10 cellular contexts compared by ENCODE assay signal in genomic region chr11:18010977-18011586, GRCh38. TPM values are rescaled to one million over a fixed set of nuclear protein-coding genes. Genes with fewer than 3 reads are reported as not detected.
DNase-seq lines count a peak whose midpoint lies in the region; FAIRE-seq and TF ChIP-seq lines count a peak whose summit lies in the region.
"Had no signal": no experiment of that assay in that cellular context is flagged by ENCODE, and none has a peak within 500 bp of the region (broad histone marks: within the 10 kb centered on the region; RNA-seq: fewer than 3 reads in every experiment).

No MANE protein-coding gene starts in this region.

- intact Hi-C loops in activated CD4-positive, alpha-beta T cell treated with anti-CD3 and anti-CD28 coated beads, Interleukin-2, amount 10 ng/mL, durations not matched to agents 24 days and 14 days (cut with micrococcal nuclease), result loop anchor here (2.0 to 10.0 kb wide), 4 partner anchors 18 to 736 kb away; partner anchors contain the start of gene NUCB2
- intact Hi-C loops in mammary epithelial cell (cut with micrococcal nuclease), result loop anchor here (5.0 kb wide), 1 partner anchor 96 kb away; the partner anchor contains the start of gene SAAL1
- intact Hi-C loops in uterus (cut with DNase I; ENCODE audit: low total_unique reads), result no loop called here

- H3K27me3 Mint-ChIP-seq in activated CD4-positive, alpha-beta T cell treated with anti-CD3 and anti-CD28 coated beads, Interleukin-2, amount 10 ng/mL, durations not matched to agents 24 days and 14 days, result no peaks in the 10 kb centered on the region
- peaks cover 21% of the 10 kb centered on the region for H3K27me3 Mint-ChIP-seq in progenitor cell of endocrine pancreas

- DNase-seq in activated CD4-positive, alpha-beta T cell treated with anti-CD3 and anti-CD28 coated beads, Interleukin-2, amount 10 ng/mL, durations not matched to agents 24 days and 14 days, result no peak
- no peak for DNase-seq in activated CD4-positive, alpha-beta T cell treated with anti-CD3 and anti-CD28 coated beads for 1 hour
- no peak for DNase-seq in mammary epithelial cell
- DNase-seq in progenitor cell of endocrine pancreas (ENCODE audit: low spot score, unreplicated experiment), result no peak
- no peak for DNase-seq in globus pallidus (ENCODE audit: low spot score)
- no peak for DNase-seq in uterus
- no peak for DNase-seq in small intestine

- H2AFZ ChIP-seq in OCI-LY1 (ENCODE audit: low read length), result no peak overlapping the region
- peak overlapping the region; percentile 92 for H2AFZ ChIP-seq in mammary epithelial cell (ENCODE audit: low read depth, low read length)

- H4K20me1 ChIP-seq in OCI-LY1 (ENCODE audit: insufficient read depth, low read length) (no peaks in the 10 kb centered on the region), mammary epithelial cell (ENCODE audit: insufficient read depth, low read length) (no peaks in the 10 kb centered on the region)

- BruUV-seq in mammary epithelial cell (replicated peaks; lab: Mats Ljungman, UMichigan), result no TSS peak

- H3K27me3 ChIP-seq in OCI-LY1 (ENCODE audit: insufficient read depth, low read length), result no peaks in the 10 kb centered on the region
- H3K27me3 ChIP-seq in mammary epithelial cell (ENCODE audit: insufficient read depth, low read length), result no peaks in the 10 kb centered on the region
- H3K27me3 ChIP-seq in uterus, result no peaks in the 10 kb centered on the region
- no peaks in the 10 kb centered on the region for H3K27me3 ChIP-seq in small intestine (ENCODE audit: control insufficient read depth in 2 of 2, insufficient read depth in 2 of 2, low read length in 2 of 2)

- no peaks in the 10 kb centered on the region for H3K9me3 ChIP-seq in OCI-LY1 (ENCODE audit: low read length)
- no peaks in the 10 kb centered on the region for H3K9me3 ChIP-seq in mammary epithelial cell (replicated peaks; ENCODE audit: insufficient read depth, low read length)
- H3K9me3 ChIP-seq in uterus, result no peaks in the 10 kb centered on the region
- H3K9me3 ChIP-seq in small intestine (ENCODE audit: control insufficient read depth, low read depth), result no peaks in the 10 kb centered on the region

- in situ Hi-C loops in mammary epithelial cell (cut with MboI; ENCODE audit: low sequenced_read_pairs in 2 of 2), result no loop called here

- CTCF ChIA-PET in mammary epithelial cell (lab: Charles Lee; ENCODE audit: low non-redundant PET), result no interaction called here

- TF ChIP-seq CTCF in OCI-LY1 (IDR thresholded peaks at IDR 0.05; ENCODE audit: low read length) (no peak), mammary epithelial cell (conservative IDR thresholded peaks at IDR 0.05 in 1 of 2, IDR thresholded peaks at IDR 0.05 in 1 of 2; ENCODE audit: extremely low read depth in 1 of 2, insufficient read depth in 1 of 2, low read depth in 1 of 2, low read length in 2 of 2) (no peak), progenitor cell of endocrine pancreas (IDR thresholded peaks at IDR 0.05; ENCODE audit: unreplicated experiment) (no peak), uterus (IDR thresholded peaks at IDR 0.05) (no peak)

- no peaks in the 10 kb centered on the region for H3K9me2 ChIP-seq in OCI-LY1 (ENCODE audit: low read depth, low read length)

- no peak for TF ChIP-seq POLR2A in uterus (IDR thresholded peaks at IDR 0.05)

- H3K4me1 Mint-ChIP-seq in activated CD4-positive, alpha-beta T cell treated with anti-CD3 and anti-CD28 coated beads, Interleukin-2, amount 10 ng/mL, durations not matched to agents 24 days and 14 days, result peaks cover 37% of the 10 kb centered on the region
- peaks cover 11% of the 10 kb centered on the region for H3K4me1 Mint-ChIP-seq in progenitor cell of endocrine pancreas (ENCODE audit: low read depth)

- H3K4me1 ChIP-seq in OCI-LY1 (ENCODE audit: insufficient read depth, low read length, severe bottlenecking) (peaks cover 28% of the 10 kb centered on the region), mammary epithelial cell (ENCODE audit: insufficient read depth, low read length) (peaks cover 17% of the 10 kb centered on the region), uterus (no peaks in the 10 kb centered on the region), small intestine (ENCODE audit: control insufficient read depth in 2 of 2, insufficient read depth in 1 of 2, low read depth in 1 of 2, low read length in 1 of 2) (no peaks in the 10 kb centered on the region)

- H3K9ac ChIP-seq in OCI-LY1 (ENCODE audit: low read length) (peak overlapping the region; percentile 77; the same call in 1 of the 2 replicates), mammary epithelial cell (ENCODE audit: insufficient read depth, low read length) (no peak overlapping the region)

- no peaks in the 10 kb centered on the region for H3K9me3 Mint-ChIP-seq in activated CD4-positive, alpha-beta T cell treated with anti-CD3 and anti-CD28 coated beads, Interleukin-2, amount 10 ng/mL, durations not matched to agents 24 days and 14 days
- H3K9me3 Mint-ChIP-seq in progenitor cell of endocrine pancreas (ENCODE audit: low read depth), result no peaks in the 10 kb centered on the region

- H3K36me3 Mint-ChIP-seq in activated CD4-positive, alpha-beta T cell treated with anti-CD3 and anti-CD28 coated beads, Interleukin-2, amount 10 ng/mL, durations not matched to agents 24 days and 14 days (ENCODE audit: low read depth), result peaks cover 5% of the 10 kb centered on the region
- peaks cover 4% of the 10 kb centered on the region for H3K36me3 Mint-ChIP-seq in progenitor cell of endocrine pancreas (ENCODE audit: insufficient read depth)

- H3K27ac ChIP-seq in OCI-LY1 (ENCODE audit: low read depth, low read length, poor library complexity, severe bottlenecking), result peak overlapping the region; percentile 45
- H3K27ac ChIP-seq in mammary epithelial cell (ENCODE audit: insufficient read depth, low read depth, low read length), result no peak overlapping the region
- no peak overlapping the region for H3K27ac ChIP-seq in uterus
- H3K27ac ChIP-seq in small intestine (ENCODE audit: low read depth in 1 of 2, low read length in 1 of 2), result no peak overlapping the region

- H3K79me2 ChIP-seq in OCI-LY1 (ENCODE audit: insufficient read depth, low read length) (no peaks in the 10 kb centered on the region), mammary epithelial cell (ENCODE audit: insufficient read depth, low read length) (peaks cover 24% of the 10 kb centered on the region)

- peak overlapping the region; percentile 90 for H3K4me3 Mint-ChIP-seq in activated CD4-positive, alpha-beta T cell treated with anti-CD3 and anti-CD28 coated beads, Interleukin-2, amount 10 ng/mL, durations not matched to agents 24 days and 14 days
- H3K4me3 Mint-ChIP-seq in progenitor cell of endocrine pancreas (ENCODE audit: low read depth), result peak overlapping the region; percentile 93

- H3K36me3 ChIP-seq in OCI-LY1 (ENCODE audit: insufficient read depth, low read length) (peaks cover 13% of the 10 kb centered on the region; the same call in 1 of the 2 replicates), mammary epithelial cell (ENCODE audit: insufficient read depth, low read length) (no peaks in the 10 kb centered on the region), uterus (no peaks in the 10 kb centered on the region), small intestine (ENCODE audit: control insufficient read depth in 2 of 2, insufficient read depth in 2 of 2, low read length in 2 of 2) (peaks cover 0 to 3% of the 10 kb centered on the region in 2 donors)

- 90% methylated on average over 9 of the region's 10 CpGs for WGBS in mammary epithelial cell (ENCODE audit: low coverage, missing lambda C conversion rate)
- 85 to 90% (median 89%) methylated on average over 10 of the region's 10 CpGs for WGBS in small intestine, 3 donors

- H3K4me3 ChIP-seq in OCI-LY1 (ENCODE audit: low read depth, low read length, poor library complexity, severe bottlenecking) (peak overlapping the region; percentile 78), mammary epithelial cell (replicated peaks in 1 of 3; ENCODE audit: insufficient read depth in 1 of 3, low read depth in 2 of 3, low read length in 3 of 3) (peak overlapping the region in 1 of 3 experiments; percentile 88), uterus (no peak overlapping the region), small intestine (ENCODE audit: low read depth in 1 of 2, low read length in 2 of 2) (no peak overlapping the region)

- dilution Hi-C loops in mammary epithelial cell (cut with HindIII; ENCODE audit: low sequenced_read_pairs), result no loop called here

- no peak overlapping the region for H3K27ac Mint-ChIP-seq in activated CD4-positive, alpha-beta T cell treated with anti-CD3 and anti-CD28 coated beads, Interleukin-2, amount 10 ng/mL, durations not matched to agents 24 days and 14 days
- no peak overlapping the region for H3K27ac Mint-ChIP-seq in progenitor cell of endocrine pancreas

- no peaks in the 10 kb centered on the region for H3F3A ChIP-seq in OCI-LY1 (ENCODE audit: insufficient read depth, low read length)

- FAIRE-seq in small intestine (lab: Jason Lieb, UNC), result no peak
- FAIRE-seq: endometrium, H54 had no signal

- H3K4me2 ChIP-seq in OCI-LY1 (ENCODE audit: low read length) (peak overlapping the region; percentile 91), mammary epithelial cell (ENCODE audit: insufficient read depth, low read depth, low read length) (peak overlapping the region; percentile 98)

RNA-seq across cellular contexts. Expression of gene SERGEF, which starts 1.8 kb away (rescaled TPM):
- 26.2 and 35.8 TPM in 2 replicates for total RNA-seq in activated CD4-positive, alpha-beta T cell treated with anti-CD3 and anti-CD28 coated beads, Interleukin-2, amount 10 ng/mL, durations not matched to agents 24 days and 14 days
- total RNA-seq in mammary epithelial cell (10 to 100 TPM; 23.3 to 30.8 TPM), progenitor cell of endocrine pancreas (32.4 and 34.8 TPM in 2 replicates), uterus (10 to 100 TPM; 12.6 to 64.4 (median 43.7) TPM)
- polyA plus RNA-seq in mammary epithelial cell (23.0 TPM), small intestine (10 to 100 TPM; 19.2 to 31.1 (median 29.1) TPM)
- 64.5 TPM for polyA minus RNA-seq in mammary epithelial cell

RNA-seq across cellular contexts. Expression of gene TPH1, which starts 35.0 kb away (rescaled TPM):
- total RNA-seq in activated CD4-positive, alpha-beta T cell treated with anti-CD3 and anti-CD28 coated beads, Interleukin-2, amount 10 ng/mL, durations not matched to agents 24 days and 14 days, result 0.36 and 0.56 TPM in 2 replicates
- under 1 TPM; 0.17 to 0.24 TPM for total RNA-seq in mammary epithelial cell
- polyA plus RNA-seq in mammary epithelial cell, result 0.26 TPM
- not detected for polyA minus RNA-seq in mammary epithelial cell
- 0.50 and 0.64 TPM in 2 replicates for total RNA-seq in progenitor cell of endocrine pancreas
- 1 to 10 TPM in 3 of 4 donors, under 1 TPM in 1; under 0.01 to 2.3 (median 1.3) TPM for total RNA-seq in uterus
- 1 to 10 TPM; 1.3 to 3.0 (median 2.0) TPM for polyA plus RNA-seq in small intestine
